In genomic region chr5:9604416-9604815, GRCh38 we compare ENCODE assay signal across 21 cellular contexts. TPM values are rescaled to one million over a fixed set of nuclear protein-coding genes. Genes with fewer than 3 reads are reported as not detected.
"Had no signal": no experiment of that assay in that cellular context is flagged by ENCODE, and none has a peak within 500 bp of the region (broad histone marks: within the 10 kb centered on the region; RNA-seq: fewer than 3 reads in every experiment).

No MANE protein-coding gene starts in this region.

- H3K9me3 ChIP-seq: left ventricle myocardium inferior, mucosa of descending colon, prostate gland, tibial artery, uterus had no signal

- H3K36me3 ChIP-seq: left ventricle myocardium inferior, prostate gland, tibial artery, uterus had no signal

- H3K4me1 ChIP-seq: left ventricle myocardium inferior, prostate gland, tibial artery, uterus had no signal

- H3K4me1 Mint-ChIP-seq: naive B cell, neural crest cell had no signal

- ATAC-seq: mucosa of descending colon; right cardiac atrium; stimulated activated naive CD8-positive, alpha-beta T cell treated with anti-CD3 and anti-CD28 coated beads, Interleukin-15, Interleukin-2, amounts not matched to agents 100 U/mL and 50 U/mL, for 24 hours had no signal

- H3K27ac Mint-ChIP-seq: activated naive CD8-positive, alpha-beta T cell; naive B cell had no signal

- H3K4me3 Mint-ChIP-seq: activated naive CD8-positive, alpha-beta T cell; naive B cell; neural crest cell had no signal

- H3K4me3 ChIP-seq: left ventricle myocardium inferior, mucosa of descending colon, prostate gland, tibial artery, uterus had no signal

- FAIRE-seq: keratinocyte had no signal

- H3K36me3 Mint-ChIP-seq: activated naive CD8-positive, alpha-beta T cell; naive B cell had no signal

- H3K27me3 ChIP-seq: tibial artery, uterus had no signal

- H3K27ac ChIP-seq: left ventricle myocardium inferior, prostate gland, tibial artery, uterus had no signal

- DNase-seq: activated CD4-positive, alpha-beta T cell treated with anti-CD3 and anti-CD28 coated beads, Interleukin-2, amount 50 U/mL, for 48 hours; glutamatergic neuron; hippocampal formation; left ventricle myocardium inferior; mucosa of descending colon; naive B cell; right cardiac atrium; stimulated activated CD4-positive, alpha-beta T cell treated with anti-CD3 and anti-CD28 coated beads, Interleukin-2, amount 100 ng/mL, for 24 hours; stimulated activated naive CD8-positive, alpha-beta T cell treated with anti-CD3 and anti-CD28 coated beads, Interleukin-15, Interleukin-2, amounts not matched to agents 100 U/mL and 50 U/mL, for 24 hours; substantia nigra; tibial artery; uterus had no signal

- H3K9me3 Mint-ChIP-seq: neural crest cell had no signal

RNA-seq across cellular contexts. Expression of gene TAS2R1, which starts 25.7 kb away (rescaled TPM):
- total RNA-seq: cardiac septum; dermis microvascular lymphatic vessel endothelial cell; left ventricle myocardium inferior; mucosa of descending colon; neural crest cell; omental fat pad; prostate gland; right cardiac atrium; skeletal muscle tissue; T-helper 2 cell treated with Interferon-gamma antibody and Interleukin-4, amounts not matched to agents 100 ng/mL and 5 ng/mL, for 36 hours; uterus had no signal
- polyA plus RNA-seq: keratinocyte, right cardiac atrium had no signal
